28 cellular contexts compared by ENCODE assay signal in genomic region chr18:27619906-27620305, GRCh38.
"Had no signal": no experiment of that assay in that cellular context is flagged by ENCODE, and none has a peak within 500 bp of the region (broad histone marks: within the 10 kb centered on the region; RNA-seq: fewer than 3 reads in every experiment).

No MANE protein-coding gene starts in this region.

- H3K27ac ChIP-seq: brain microvascular endothelial cell, Peyer's patch, RWPE1 had no signal

- FAIRE-seq: K562, TTC549 had no signal

- H3K4me3 ChIP-seq: K562, Peyer's patch had no signal

- H3K36me3 Mint-ChIP-seq: activated naive CD8-positive, alpha-beta T cell had no signal

- H3K36me3 ChIP-seq: brain microvascular endothelial cell, Peyer's patch had no signal

- H3K27ac Mint-ChIP-seq: activated B cell treated with CpG ODN at 0.5 μM for 24 hours; activated CD4-positive, alpha-beta memory T cell treated with anti-CD3 and anti-CD28 coated beads, Interleukin-2, amount 10 ng/mL, durations not matched to agents 7 days and 5 days; activated CD4-positive, alpha-beta T cell treated with anti-CD3 and anti-CD28 coated beads, Interleukin-2, amount 10 ng/mL, durations not matched to agents 7 days and 5 days; activated naive CD4-positive, alpha-beta T cell treated with anti-CD3 and anti-CD28 coated beads for 36 hours; activated naive CD8-positive, alpha-beta T cell; activated T-helper 17 cell treated with anti-CD3 and anti-CD28 coated beads, Interleukin-2, amount 50 U/mL, for 72 hours; T-helper 1 cell treated with Interleukin-12 subunit alpha and Interleukin-12 subunit beta and Interleukin-4 antibody, amounts not matched to agents 30 μg/mL and 1 μg/mL, for 36 hours had no signal

- H3K9me3 Mint-ChIP-seq: activated B cell treated with CpG ODN at 0.5 μM for 24 hours; activated CD4-positive, alpha-beta T cell treated with anti-CD3 and anti-CD28 coated beads, Interleukin-2, amount 10 ng/mL, durations not matched to agents 7 days and 5 days; T-helper 1 cell treated with Interleukin-12 subunit alpha and Interleukin-12 subunit beta and Interleukin-4 antibody, amounts not matched to agents 30 μg/mL and 1 μg/mL, for 36 hours had no signal

- H3K27me3 Mint-ChIP-seq: activated B cell treated with CpG ODN at 0.5 μM for 24 hours; activated CD4-positive, alpha-beta memory T cell treated with anti-CD3 and anti-CD28 coated beads, Interleukin-2, amount 10 ng/mL, durations not matched to agents 7 days and 5 days; activated CD4-positive, alpha-beta T cell treated with anti-CD3 and anti-CD28 coated beads, Interleukin-2, amount 10 ng/mL, durations not matched to agents 7 days and 5 days; activated naive CD8-positive, alpha-beta T cell; activated T-helper 17 cell treated with anti-CD3 and anti-CD28 coated beads, Interleukin-2, amount 50 U/mL, for 72 hours had no signal

- H3K27me3 ChIP-seq: brain microvascular endothelial cell, Peyer's patch had no signal

- H3K4me1 Mint-ChIP-seq: activated B cell treated with CpG ODN at 0.5 μM for 24 hours; activated CD4-positive, alpha-beta memory T cell treated with anti-CD3 and anti-CD28 coated beads, Interleukin-2, amount 10 ng/mL, durations not matched to agents 7 days and 5 days; activated CD4-positive, alpha-beta T cell treated with anti-CD3 and anti-CD28 coated beads, Interleukin-2, amount 10 ng/mL, durations not matched to agents 7 days and 5 days; activated T-helper 17 cell treated with anti-CD3 and anti-CD28 coated beads, Interleukin-2, amount 50 U/mL, for 72 hours had no signal

- ATAC-seq: activated T-helper 17 cell treated with anti-CD3 and anti-CD28 coated beads, Interleukin-2, amount 50 U/mL, for 72 hours; K562 had no signal

- H3K9me3 ChIP-seq: Peyer's patch had no signal

- H3K4me1 ChIP-seq: Peyer's patch had no signal

- DNase-seq: activated B cell treated with CpG ODN at 0.5 μM for 24 hours; activated CD4-positive, alpha-beta memory T cell treated with anti-CD3 and anti-CD28 coated beads, Interleukin-2, amount 10 ng/mL, durations not matched to agents 7 days and 5 days; activated CD4-positive, alpha-beta T cell treated with anti-CD3 and anti-CD28 coated beads for 1 hour; activated CD4-positive, alpha-beta T cell treated with anti-CD3 and anti-CD28 coated beads, Interleukin-2, amount 10 ng/mL, durations not matched to agents 7 days and 5 days; activated gamma-delta T cell; activated naive CD4-positive, alpha-beta T cell treated with anti-CD3 and anti-CD28 coated beads for 36 hours; activated T-cell treated with anti-CD3 and anti-CD28 coated beads for 4 hours; activated T-cell treated with anti-CD3 and anti-CD28 coated beads, Interleukin-2, amount 50 U/mL, for 48 hours; amygdala; brain microvascular endothelial cell; caudate nucleus; Karpas-422; NCI-H1105 treated with DMSO at 0.1 percent for 48 hours; NCI-H1436 treated with DMSO at 0.1 percent for 48 hours; NCI-H187; NCI-H2081; NCI-H510A treated with DMSO at 0.1 percent for 48 hours; NCI-H69; NK-92 treated with Interleukin-12 subunit alpha and Interleukin-12 subunit beta, amount 100 ng/mL, for 24 hours; Peyer's patch; SHP77 treated with DMSO at 0.1 percent for 48 hours; T1000 had no signal

- H3K4me3 Mint-ChIP-seq: activated B cell treated with CpG ODN at 0.5 μM for 24 hours; activated CD4-positive, alpha-beta memory T cell treated with anti-CD3 and anti-CD28 coated beads, Interleukin-2, amount 10 ng/mL, durations not matched to agents 7 days and 5 days; activated CD4-positive, alpha-beta T cell treated with anti-CD3 and anti-CD28 coated beads, Interleukin-2, amount 10 ng/mL, durations not matched to agents 7 days and 5 days; activated naive CD4-positive, alpha-beta T cell treated with anti-CD3 and anti-CD28 coated beads for 36 hours; activated naive CD8-positive, alpha-beta T cell; activated T-helper 17 cell treated with anti-CD3 and anti-CD28 coated beads, Interleukin-2, amount 50 U/mL, for 72 hours; T-helper 1 cell treated with Interleukin-12 subunit alpha and Interleukin-12 subunit beta and Interleukin-4 antibody, amounts not matched to agents 30 μg/mL and 1 μg/mL, for 36 hours had no signal
